22 cellular contexts compared by ENCODE assay signal in the genomic region with DNA sequence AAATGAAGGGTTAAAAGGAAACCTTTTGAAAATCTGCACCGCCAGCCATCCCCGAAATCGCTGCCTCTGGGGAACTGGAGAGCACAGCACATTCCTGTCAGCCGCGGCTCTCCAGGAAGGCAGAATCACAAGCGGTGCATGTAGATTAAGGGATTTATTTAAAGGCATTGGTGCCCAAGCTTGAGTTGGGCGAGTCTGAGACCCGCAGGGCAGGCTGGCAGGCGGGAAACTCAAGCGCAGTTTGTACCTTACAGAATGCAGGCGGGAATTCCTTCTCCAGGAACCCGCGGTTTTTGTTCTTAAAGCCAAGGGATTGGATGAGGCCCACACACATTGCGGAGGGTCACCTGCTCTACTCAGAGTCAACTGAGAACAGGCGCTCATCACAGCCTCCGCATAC. TPM values are rescaled to one million over a fixed set of nuclear protein-coding genes. Genes with fewer than 3 reads are reported as not detected.
DNase-seq lines count a peak whose midpoint lies in the region; ATAC-seq lines count a peak whose summit lies in the region.
"Had no signal": no experiment of that assay in that cellular context is flagged by ENCODE, and none has a peak within 500 bp of the region (broad histone marks: within the 10 kb centered on the region; RNA-seq: fewer than 3 reads in every experiment).

No MANE protein-coding gene starts in this region.

- peaks cover 16 to 34% (median 27%) of the 10 kb centered on the region in 11 experiments for H3K27me3 ChIP-seq in BLaER1 treated with 17β-estradiol and CSF1 and Interleukin-3, amounts not matched to agents 10 nM and 100 nM
- H3K27me3 ChIP-seq in HUES64 (ENCODE audit: insufficient read depth, low read length) = peaks cover 12% of the 10 kb centered on the region; the same call in 1 of the 2 replicates
- H3K27me3 ChIP-seq in neuron (ENCODE audit: insufficient read depth, low read length) = peaks cover 7% of the 10 kb centered on the region
- H3K27me3 ChIP-seq: sigmoid colon had no signal

- H3K9me3 Mint-ChIP-seq in naive thymus-derived CD8-positive, alpha-beta T cell = no peaks in the 10 kb centered on the region

- WGBS in HUES64 = 4% methylated on average over 16 of the region's 16 CpGs

- H3K9me3 ChIP-seq in BLaER1 treated with 17β-estradiol and CSF1 and Interleukin-3, amounts not matched to agents 10 nM and 100 nM (replicated peaks in 1 of 11) = peaks cover 0 to 11% (median 9%) of the 10 kb centered on the region in 11 experiments; a peak in 16 of 22 replicates
- H3K9me3 ChIP-seq in HUES64 (ENCODE audit: insufficient read depth, low read depth, low read length) = peaks cover 8% of the 10 kb centered on the region; the same call in 1 of the 2 replicates
- peaks cover 5% of the 10 kb centered on the region for H3K9me3 ChIP-seq in neuron (ENCODE audit: low read length)
- H3K9me3 ChIP-seq: sigmoid colon, stomach had no signal

- H3K27ac ChIP-seq in BLaER1 treated with 17β-estradiol and CSF1 and Interleukin-3, amounts not matched to agents 10 nM and 100 nM = no peak overlapping the region
- peak overlapping the region; percentile 59 for H3K27ac ChIP-seq in HUES64 (ENCODE audit: low read depth, low read length)
- H3K27ac ChIP-seq: sigmoid colon, stomach had no signal

- H4K20me1 ChIP-seq in BLaER1 treated with 17β-estradiol and CSF1 and Interleukin-3, amounts not matched to agents 10 nM and 100 nM = no peaks in the 10 kb centered on the region; a peak in 1 of 22 replicates

- no peak overlapping the region for H3K4me3 ChIP-seq in BLaER1 treated with 17β-estradiol and CSF1 and Interleukin-3, amounts not matched to agents 10 nM and 100 nM
- H3K4me3 ChIP-seq in HUES64 (ENCODE audit: low read length) = peak overlapping the region; percentile 19
- H3K4me3 ChIP-seq in neuron (ENCODE audit: low read length) = peak overlapping the region; percentile 23
- H3K4me3 ChIP-seq: sigmoid colon had no signal

- H3K27ac Mint-ChIP-seq in naive thymus-derived CD8-positive, alpha-beta T cell = no peak overlapping the region

- H3K4me1 ChIP-seq in BLaER1 treated with 17β-estradiol and CSF1 and Interleukin-3, amounts not matched to agents 10 nM and 100 nM = peaks cover 20 to 71% (median 57%) of the 10 kb centered on the region in 10 experiments
- H3K4me1 ChIP-seq in HUES64 (ENCODE audit: insufficient read depth, low read length) = peaks cover 32% of the 10 kb centered on the region
- peaks cover 11% of the 10 kb centered on the region for H3K4me1 ChIP-seq in neuron (ENCODE audit: insufficient read depth, low read length)

- no peaks in the 10 kb centered on the region for H3K36me3 ChIP-seq in BLaER1 treated with 17β-estradiol and CSF1 and Interleukin-3, amounts not matched to agents 10 nM and 100 nM
- no peaks in the 10 kb centered on the region for H3K36me3 ChIP-seq in HUES64 (ENCODE audit: insufficient read depth, low read length)
- H3K36me3 ChIP-seq in neuron (ENCODE audit: insufficient read depth, low read length) = no peaks in the 10 kb centered on the region
- H3K36me3 ChIP-seq: sigmoid colon, stomach had no signal

- H3K36me3 Mint-ChIP-seq in naive thymus-derived CD8-positive, alpha-beta T cell = no peaks in the 10 kb centered on the region

- H3K4me3 Mint-ChIP-seq in naive thymus-derived CD8-positive, alpha-beta T cell = peak overlapping the region in 1 of 10 donors; percentile 17

- no peak overlapping the region for H2AFZ ChIP-seq in neuron (ENCODE audit: low read depth, low read length)

- H3K4me1 Mint-ChIP-seq in naive thymus-derived CD8-positive, alpha-beta T cell = peaks cover 0 to 19% (median 0%) of the 10 kb centered on the region in 4 donors

- ATAC-seq in GM21825 (IDR thresholded peaks at IDR 0.05; ENCODE audit: unreplicated experiment) = no peak
- ATAC-seq in naive thymus-derived CD8-positive, alpha-beta T cell = no peak
- ATAC-seq: left lobe of liver, Panc1 had no signal

- no peak overlapping the region for H3K9ac ChIP-seq in BLaER1 treated with 17β-estradiol and CSF1 and Interleukin-3, amounts not matched to agents 10 nM and 100 nM
- H3K9ac ChIP-seq in HUES64 (ENCODE audit: low read depth, low read length) = peak overlapping the region; percentile 39; the same call in 1 of the 2 replicates

- DNase-seq in iPS DF 19.7 (ENCODE audit: low read depth, low spot score) (peak; percentile 70), NCI-H2081 (lab: John Stamatoyannopoulos, UW) (no peak)
- no peak for DNase-seq in stimulated activated CD4-positive, alpha-beta T cell treated with anti-CD3 and anti-CD28 coated beads, Interleukin-15, amount 100 ng/mL, for 24 hours
- DNase-seq in naive thymus-derived CD8-positive, alpha-beta T cell = no peak
- DNase-seq: activated CD4-positive, alpha-beta T cell treated with anti-CD3 and anti-CD28 coated beads, Interleukin-2, amount 50 U/mL, for 4 hours; activated naive CD4-positive, alpha-beta T cell treated with anti-CD3 and anti-CD28 coated beads, Interleukin-2, amount 50 U/mL, for 16 hours; activated T-cell treated with anti-CD3 and anti-CD28 coated beads, Interleukin-2, amount 50 U/mL, for 1 hour; NCI-H1417; sigmoid colon; stimulated activated CD4-positive, alpha-beta T cell treated with anti-CD3 and anti-CD28 coated beads, Interleukin-1b, Interleukin-23, amount 100 ng/mL, for 48 hours; stomach had no signal

- peak overlapping the region; percentile 9 to 82 (median 63); a peak in 17 of 22 replicates for H3K4me2 ChIP-seq in BLaER1 treated with 17β-estradiol and CSF1 and Interleukin-3, amounts not matched to agents 10 nM and 100 nM

- peaks cover 0 to 21% (median 12%) of the 10 kb centered on the region in 5 donors for H3K27me3 Mint-ChIP-seq in naive thymus-derived CD8-positive, alpha-beta T cell

- POLR2A ChIA-PET in naive thymus-derived CD8-positive, alpha-beta T cell (lab: Charles Lee) = no interaction called here

RNA-seq across cellular contexts. Expression of a gene that starts 10.8 kb away (rescaled TPM):
- polyA plus RNA-seq in HUES64 (2013, experiment 1 of 2) = not detected
- polyA plus RNA-seq in HUES64 (2013, experiment 2 of 2) = not detected
- total RNA-seq in naive thymus-derived CD8-positive, alpha-beta T cell = not detected
- not detected for polyA plus RNA-seq in naive thymus-derived CD8-positive, alpha-beta T cell
- total RNA-seq: astrocyte, chondrocyte, HT-29, left lobe of liver, osteoblast, sigmoid colon, urinary bladder had no signal
- polyA plus RNA-seq: stomach, urinary bladder had no signal

RNA-seq across cellular contexts. Expression of a gene that starts 24.1 kb away (rescaled TPM):
- not detected for polyA plus RNA-seq in HUES64 (2013, experiment 1 of 2)
- polyA plus RNA-seq in HUES64 (2013, experiment 2 of 2) = not detected
- total RNA-seq in naive thymus-derived CD8-positive, alpha-beta T cell = 1 to 10 TPM in 1 of 2 experiments, under 1 TPM in 1; 0.10 to 1.1 TPM
- under 1 TPM; 0.26 to 0.51 (median 0.27) TPM for polyA plus RNA-seq in naive thymus-derived CD8-positive, alpha-beta T cell
- total RNA-seq: astrocyte, chondrocyte, left lobe of liver, osteoblast, sigmoid colon, urinary bladder had no signal

Comparison
In these comparisons a context has a peak if more than half of its experiments do, and no peak if none do; other contexts are left out.
1. H3K4me3 ChIP-seq: peak in HUES64 (single experiment) and neuron (single experiment); none in BLaER1 treated with 17β-estradiol and CSF1 and Interleukin-3, amounts not matched to agents 10 nM and 100 nM (0 of 10).